25 cellular contexts compared by ENCODE assay signal in genomic region chr6:33761581-33761921, GRCh38. TPM values are rescaled to one million over a fixed set of nuclear protein-coding genes. Genes with fewer than 3 reads are reported as not detected.
DNase-seq lines count a peak whose midpoint lies in the region; ATAC-seq, FAIRE-seq and TF ChIP-seq lines count a peak whose summit lies in the region.
"Had no signal": no experiment of that assay in that cellular context is flagged by ENCODE, and none has a peak within 500 bp of the region (broad histone marks: within the 10 kb centered on the region; RNA-seq: fewer than 3 reads in every experiment).

No MANE protein-coding gene starts in this region.

- no CpG with 5 or more reads among the region's 2 CpGs for WGBS in A549 (ENCODE audit: missing lambda C conversion rate)
- 93% methylated on average over 2 of the region's 2 CpGs for WGBS in prostate gland

- no peak for TF ChIP-seq CTCF in A549 (IDR thresholded peaks at IDR 0.05)
- no peak for TF ChIP-seq CTCF in VCaP (conservative IDR thresholded peaks at IDR 0.05)
- TF ChIP-seq CTCF in prostate gland (IDR thresholded peaks at IDR 0.05): no peak

- CTCF ChIA-PET in A549 (lab: Yijun Ruan, JAX): interaction anchor here (0.5 to 4.2 kb wide), 31 partner anchors 9 to 307 kb away, joined by 3 to 63 read pairs (median 5); partner anchors contain the start of genes IP6K3 and UQCC2

- H3K4me3 ChIP-seq in A549 (no peak overlapping the region), prostate gland (no peak overlapping the region)
- H3K4me3 ChIP-seq in effector memory CD4-positive, alpha-beta T cell (ENCODE audit: insufficient read depth, low read depth, low read length, poor library complexity, severe bottlenecking): no peak overlapping the region
- H3K4me3 ChIP-seq: skin epidermis, testis had no signal

- H3K4me2 ChIP-seq in A549: no peak overlapping the region

- POLR2A ChIA-PET in A549 (lab: Yijun Ruan, JAX): no interaction called here

- H3K27ac ChIP-seq in A549: peak overlapping the region; percentile 63 to 65; a peak in 4 of 6 replicates
- peak overlapping the region; percentile 76 for H3K27ac ChIP-seq in VCaP
- H3K27ac ChIP-seq in prostate gland: peak overlapping the region; percentile 11 to 24
- no peak overlapping the region for H3K27ac ChIP-seq in effector memory CD4-positive, alpha-beta T cell (ENCODE audit: insufficient read depth, low read length, poor library complexity, severe bottlenecking)
- H3K27ac ChIP-seq: skin epidermis had no signal

- no peak for TF ChIP-seq EP300 in A549 (IDR thresholded peaks at IDR 0.05)

- no peaks in the 10 kb centered on the region for H3K27me3 ChIP-seq in prostate gland (replicated peaks; ENCODE audit: insufficient read depth)
- no peaks in the 10 kb centered on the region for H3K27me3 ChIP-seq in effector memory CD4-positive, alpha-beta T cell (replicated peaks; ENCODE audit: control insufficient read depth, insufficient read depth, low read length, poor library complexity, severe bottlenecking)
- H3K27me3 ChIP-seq: testis had no signal

- H3K4me1 ChIP-seq in A549 (peaks cover 27% of the 10 kb centered on the region), prostate gland (replicated peaks) (peaks cover 6% of the 10 kb centered on the region)
- no peaks in the 10 kb centered on the region for H3K4me1 ChIP-seq in effector memory CD4-positive, alpha-beta T cell (ENCODE audit: control insufficient read depth, insufficient read depth, low read length, poor library complexity, severe bottlenecking)

- no peaks in the 10 kb centered on the region for H3K36me3 ChIP-seq in prostate gland
- no peaks in the 10 kb centered on the region for H3K36me3 ChIP-seq in effector memory CD4-positive, alpha-beta T cell (ENCODE audit: control insufficient read depth, insufficient read depth, low read length)

- TF ChIP-seq RAD21 in A549 (conservative IDR thresholded peaks at IDR 0.05 in 1 of 2, IDR thresholded peaks at IDR 0.05 in 1 of 2): no peak

- intact Hi-C loops in prostate gland (cut with DNase I): loop anchor here (5.0 kb wide), 1 partner anchor 49 kb away; the partner anchor contains the start of gene UQCC2

- no peaks in the 10 kb centered on the region for H3K9me3 ChIP-seq in A549
- no peaks in the 10 kb centered on the region for H3K9me3 ChIP-seq in prostate gland
- no peaks in the 10 kb centered on the region for H3K9me3 ChIP-seq in effector memory CD4-positive, alpha-beta T cell (ENCODE audit: control insufficient read depth, low read length)
- H3K9me3 ChIP-seq: testis had no signal

- no peak for FAIRE-seq in A549 (lab: Jason Lieb, UNC)
- FAIRE-seq: frontal cortex, keratinocyte had no signal

- no peak for TF ChIP-seq POLR2A in A549 (IDR thresholded peaks at IDR 0.05; ENCODE audit: low read length)
- TF ChIP-seq POLR2A in prostate gland (IDR thresholded peaks at IDR 0.05): no peak

- DNase-seq in A549 (ENCODE audit: low read depth in 1 of 2, low spot score in 1 of 2): no peak
- DNase-seq in left lobe of liver (ENCODE audit: low spot score): no peak
- DNase-seq in prostate gland (ENCODE audit: low spot score): no peak
- no peak for DNase-seq in effector memory CD4-positive, alpha-beta T cell
- DNase-seq in kidney glomerular epithelial cell (lab: John Stamatoyannopoulos, UW): no peak
- DNase-seq: activated B cell treated with CpG ODN at 0.5 μM for 24 hours; activated effector memory CD4-positive, alpha-beta T cell treated with Interleukin-2 at 50 U/mL for 16 hours; COR-L47; effector CD4-positive, alpha-beta T cell; natural killer cell; NCI-H1436 treated with DMSO at 0.1 percent for 48 hours had no signal

- ATAC-seq in A549: peak; percentile 10 to 52; a peak in 3 of 6 replicates
- peak; percentile 4 for ATAC-seq in left lobe of liver
- no peak for ATAC-seq in GM21576 (IDR thresholded peaks at IDR 0.05; ENCODE audit: unreplicated experiment)
- ATAC-seq in HG02870 (IDR thresholded peaks at IDR 0.05; ENCODE audit: unreplicated experiment): no peak

TF ChIP-seq in A549, 52 proteins besides CTCF, POLR2A, EP300 and RAD21:
- no peak for TF ChIP-seq EHF (CRISPR knock-in tag; IDR thresholded peaks at IDR 0.05)
TF ChIP-seq in A549: peak in this region for 0.

RNA-seq across cellular contexts. Expression of gene IP6K3, which starts 14.8 kb away (rescaled TPM):
- polyA plus RNA-seq in A549 (2011; rRNA removed) (0.11 and 0.12 TPM in 2 replicates), A549 (2017; fragmentation: RNase III; extraction: RNeasy Plus Mini Kit Qiagen cat#74134 plus additional on column Dnase treatment) (0.03 to 0.20 TPM (median 0.07 TPM) in 3 replicates)
- polyA plus RNA-seq in A549 (2012; cell fraction: cytosol; rRNA removed): 0.04 and 0.05 TPM in 2 replicates
- 0.08 and 0.12 TPM in 2 replicates for polyA plus RNA-seq in A549 (2012; cell fraction: nucleus; rRNA removed)
- polyA minus RNA-seq in A549 (2011; rRNA and poly(A)+ RNA removed): not detected in 2 replicates
- total RNA-seq in left lobe of liver (4.1 TPM), prostate gland (1 to 10 TPM; 2.5 to 3.1 TPM)
- total RNA-seq: activated B cell treated with CpG ODN at 0.5 μM for 24 hours; activated CD4-positive, alpha-beta memory T cell treated with anti-CD3 and anti-CD28 coated beads for 36 hours; activated naive CD8-positive, alpha-beta T cell treated with anti-CD3 and anti-CD28 coated beads, Interleukin-2, amount 10 ng/mL, durations not matched to agents 7 days and 5 days; frontal cortex; natural killer cell had no signal
- polyA plus RNA-seq: IgD-negative memory B cell, keratinocyte had no signal

RNA-seq across cellular contexts. Expression of gene LEMD2, which starts 27.4 kb away (rescaled TPM):
- polyA plus RNA-seq in A549 (2011; rRNA removed) (43.2 and 53.0 TPM in 2 replicates), A549 (2017; fragmentation: RNase III; extraction: RNeasy Plus Mini Kit Qiagen cat#74134 plus additional on column Dnase treatment) (44.1 to 48.8 TPM (median 48.3 TPM) in 3 replicates)
- 32.8 and 35.7 TPM in 2 replicates for polyA plus RNA-seq in A549 (2012; cell fraction: cytosol; rRNA removed)
- 64.8 and 72.6 TPM in 2 replicates for polyA plus RNA-seq in A549 (2012; cell fraction: nucleus; rRNA removed)
- polyA minus RNA-seq in A549 (2011; rRNA and poly(A)+ RNA removed): 40.6 and 49.4 TPM in 2 replicates
- total RNA-seq in left lobe of liver (20.2 TPM), prostate gland (10 to 100 TPM; 64.2 to 80.2 TPM)

RNA-seq across cellular contexts. Expression of gene MLN, which starts 42.3 kb away (rescaled TPM):
- polyA plus RNA-seq in A549 (2011; rRNA removed) (not detected in 2 replicates), A549 (2017; fragmentation: RNase III; extraction: RNeasy Plus Mini Kit Qiagen cat#74134 plus additional on column Dnase treatment) (not detected in 3 replicates)
- polyA plus RNA-seq in A549 (2012; cell fraction: cytosol; rRNA removed): not detected in 2 replicates
- polyA plus RNA-seq in A549 (2012; cell fraction: nucleus; rRNA removed): not detected in 2 replicates
- not detected in 2 replicates for polyA minus RNA-seq in A549 (2011; rRNA and poly(A)+ RNA removed)
- total RNA-seq in left lobe of liver (not detected), prostate gland (not detected)
- total RNA-seq: A172; activated B cell treated with CpG ODN at 0.5 μM for 24 hours; activated CD4-positive, alpha-beta memory T cell treated with anti-CD3 and anti-CD28 coated beads for 36 hours; activated naive CD8-positive, alpha-beta T cell treated with anti-CD3 and anti-CD28 coated beads, Interleukin-2, amount 10 ng/mL, durations not matched to agents 7 days and 5 days; esophagus mucosa; frontal cortex; mesenteric fat pad; natural killer cell; RPMI7951; testis had no signal
- polyA plus RNA-seq: IgD-negative memory B cell, keratinocyte had no signal

RNA-seq across cellular contexts. Expression of gene UQCC2, which starts 50.1 kb away (rescaled TPM):
- 65.5 and 90.8 TPM in 2 replicates for polyA plus RNA-seq in A549 (2011; rRNA removed)
- polyA plus RNA-seq in A549 (2012; cell fraction: cytosol; rRNA removed): 46.0 and 46.7 TPM in 2 replicates
- 22.9 and 25.5 TPM in 2 replicates for polyA plus RNA-seq in A549 (2012; cell fraction: nucleus; rRNA removed)
- 78.2 to 82.0 TPM (median 81.4 TPM) in 3 replicates for polyA plus RNA-seq in A549 (2017; fragmentation: RNase III; extraction: RNeasy Plus Mini Kit Qiagen cat#74134 plus additional on column Dnase treatment)
- 12.9 and 17.1 TPM in 2 replicates for polyA minus RNA-seq in A549 (2011; rRNA and poly(A)+ RNA removed)
- 34.9 TPM for total RNA-seq in left lobe of liver
- total RNA-seq in prostate gland: 10 to 100 TPM; 24.5 to 25.7 TPM

Comparison
In these comparisons a context has a peak if more than half of its experiments do, and no peak if none do; other contexts are left out.
1. ATAC-seq: peak in A549 (2 of 2) and left lobe of liver (single experiment); none in GM21576 (single experiment) and HG02870 (single experiment).